ENCODE assay signal across 13 cellular contexts in the genomic region with DNA sequence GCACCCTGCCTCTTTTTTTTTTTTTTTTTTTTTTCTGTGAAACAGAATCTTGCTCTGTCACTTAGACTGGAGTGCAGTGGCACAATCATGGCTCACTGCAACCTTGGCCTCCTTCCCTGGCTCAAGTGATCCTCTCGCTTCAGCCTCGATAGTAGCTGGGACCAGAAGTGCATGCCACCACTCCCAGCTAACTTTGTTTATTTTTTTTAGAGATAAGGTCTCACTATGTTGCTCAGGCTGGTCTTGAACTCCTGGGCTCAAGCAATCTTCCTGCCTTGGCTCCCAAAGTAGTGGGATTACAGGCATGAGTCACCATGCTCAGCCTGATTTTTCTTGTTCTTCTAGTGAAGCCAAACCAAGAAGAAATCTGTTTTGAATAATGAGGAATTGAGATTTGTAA. TPM values are rescaled to one million over a fixed set of nuclear protein-coding genes. Genes with fewer than 3 reads are reported as not detected.
DNase-seq lines count a peak whose midpoint lies in the region; ATAC-seq and TF ChIP-seq lines count a peak whose summit lies in the region.
"Had no signal": no experiment of that assay in that cellular context is flagged by ENCODE, and none has a peak within 500 bp of the region (broad histone marks: within the 10 kb centered on the region; RNA-seq: fewer than 3 reads in every experiment).

No MANE protein-coding gene starts in this region.

- no peak for TF ChIP-seq EP300 in ovary (IDR thresholded peaks at IDR 0.05)

- WGBS in ovary, 3 donors = 13 to 46% (median 16%) methylated on average over 2 of the region's 2 CpGs

- POLR2A ChIA-PET in HEK293 (lab: Yijun Ruan, JAX) = interaction anchor here (0.9 to 2.2 kb wide), 3 partner anchors 18 to 24 kb away, joined by 4 to 21 read pairs (median 5); partner anchors contain the start of gene CDK12

- no peaks in the 10 kb centered on the region for H3K9me3 ChIP-seq in HEK293 (ENCODE audit: control insufficient read depth, insufficient read depth, low read depth, low read length)
- H3K9me3 ChIP-seq in left lung = no peaks in the 10 kb centered on the region
- H3K9me3 ChIP-seq in ovary = no peaks in the 10 kb centered on the region
- no peaks in the 10 kb centered on the region for H3K9me3 ChIP-seq in BE2C

- peak; percentile 66 for ATAC-seq in left lung
- no peak for ATAC-seq in omental fat pad (ENCODE audit: low FRiP score)

- no peak overlapping the region for H3K27ac ChIP-seq in HEK293 (ENCODE audit: extremely low read depth, low read depth, low read length)
- peak overlapping the region; percentile 78 for H3K27ac ChIP-seq in brain microvascular endothelial cell
- H3K27ac ChIP-seq in left lung = no peak overlapping the region
- H3K27ac ChIP-seq in ovary = no peak overlapping the region
- H3K27ac ChIP-seq: parathyroid adenoma had no signal

- in situ Hi-C loops in brain microvascular endothelial cell (cut with HindIII; ENCODE audit: low pct_ligation_motif_present, low sequenced_read_pairs) = no loop called here

- no peaks in the 10 kb centered on the region for H3K27me3 ChIP-seq in brain microvascular endothelial cell (replicated peaks)
- H3K27me3 ChIP-seq in left lung = no peaks in the 10 kb centered on the region
- H3K27me3 ChIP-seq in ovary = no peaks in the 10 kb centered on the region
- no peaks in the 10 kb centered on the region for H3K27me3 ChIP-seq in BE2C

- TF ChIP-seq POLR2A in ovary (IDR thresholded peaks at IDR 0.05) = no peak

- H3K4me3 ChIP-seq in HEK293 (ENCODE audit: low read depth, low read length) (no peak overlapping the region), brain microvascular endothelial cell (ENCODE audit: low read depth, low read length) (no peak overlapping the region), left lung (no peak overlapping the region), ovary (no peak overlapping the region), BE2C (ENCODE audit: low read depth, low read length) (no peak overlapping the region)

- no peak for TF ChIP-seq CTCF in AG09319 (IDR thresholded peaks at IDR 0.05; ENCODE audit: low read depth, low read length)
- TF ChIP-seq CTCF in HEK293 (tag by site-specific recombination; IDR thresholded peaks at IDR 0.05) = no peak
- TF ChIP-seq CTCF in brain microvascular endothelial cell (IDR thresholded peaks at IDR 0.05; ENCODE audit: low read depth, low read length, missing control alignments) = no peak
- no peak for TF ChIP-seq CTCF in left lung (IDR thresholded peaks at IDR 0.05)
- TF ChIP-seq CTCF in ovary (IDR thresholded peaks at IDR 0.05) = no peak
- no peak for TF ChIP-seq CTCF in BE2C (IDR thresholded peaks at IDR 0.05; ENCODE audit: low read depth, low read length)
- no peak for TF ChIP-seq CTCF in omental fat pad (IDR thresholded peaks at IDR 0.05)

- DNase-seq in AG09319 (ENCODE audit: extremely low read depth, low read depth) (peak; percentile 75), brain microvascular endothelial cell (peak; percentile 41), left lung (peak in 1 of 2 donors; percentile 34), ovary (no peak), ureter (ENCODE audit: low spot score) (no peak), BE2C (no peak), omental fat pad (ENCODE audit: low spot score) (no peak)
- DNase-seq: activated CD4-positive, alpha-beta T cell treated with anti-CD3 and anti-CD28 coated beads, Interleukin-2, amount 50 U/mL, for 1 hour; CD4-positive, alpha-beta T cell; NCI-H2171; stimulated activated naive CD4-positive, alpha-beta T cell had no signal

- intact Hi-C loops in left lung (cut with DNase I) (no loop called here), ovary (cut with DNase I) (no loop called here)

- CTCF ChIA-PET in HEK293 (lab: Yijun Ruan, JAX) = interaction anchor here (0.6 to 1.6 kb wide), 6 partner anchors 12 to 616 kb away, joined by 3 to 4 read pairs (median 3); partner anchors contain the start of gene LASP1

- H3K4me1 ChIP-seq in HEK293 (ENCODE audit: control insufficient read depth, insufficient read depth, low read length) (0 out of 2 replicates have a peak, but pooled peaks cover 3% of the 10 kb centered on the region), left lung (no peaks in the 10 kb centered on the region), ovary (ENCODE audit: insufficient read depth) (peaks cover 3% of the 10 kb centered on the region), BE2C (no peaks in the 10 kb centered on the region)
- H3K4me1 ChIP-seq: parathyroid adenoma had no signal

- H3K36me3 ChIP-seq in HEK293 (ENCODE audit: control insufficient read depth in 2 of 2, insufficient read depth in 1 of 2, low read length in 2 of 2) = peaks cover 40 to 71% of the 10 kb centered on the region in 2 experiments
- peaks cover 12% of the 10 kb centered on the region for H3K36me3 ChIP-seq in brain microvascular endothelial cell (replicated peaks)
- H3K36me3 ChIP-seq in left lung = peaks cover 0 to 54% of the 10 kb centered on the region in 2 donors
- no peaks in the 10 kb centered on the region for H3K36me3 ChIP-seq in ovary
- H3K36me3 ChIP-seq in BE2C = peaks cover 15% of the 10 kb centered on the region

TF ChIP-seq in HEK293, 187 proteins besides CTCF, POLR2A, EP300 and RAD21 (continues in another document):
- no peak for TF ChIP-seq ZNF704 (tag by site-specific recombination; IDR thresholded peaks at IDR 0.05)
- no peak for TF ChIP-seq ZNF239 (tag by site-specific recombination; IDR thresholded peaks at IDR 0.05)
- no peak for TF ChIP-seq KLF10 (tag by site-specific recombination; IDR thresholded peaks at IDR 0.05)
- no peak for TF ChIP-seq ZNF549 (tag by site-specific recombination; IDR thresholded peaks at IDR 0.05)
- no peak for TF ChIP-seq ZNF146 (tag by site-specific recombination; IDR thresholded peaks at IDR 0.05)
- no peak for TF ChIP-seq ZNF548 (tag by site-specific recombination; IDR thresholded peaks at IDR 0.05)
- no peak for TF ChIP-seq ZNF202 (tag by site-specific recombination; IDR thresholded peaks at IDR 0.05; ENCODE audit: borderline replicate concordance)
- TF ChIP-seq ZBTB21 (tag by site-specific recombination; IDR thresholded peaks at IDR 0.05) = 0 out of 2 replicates have a peak, but pooled peaks have one; percentile 21
- TF ChIP-seq ZNF169 (tag by site-specific recombination; IDR thresholded peaks at IDR 0.05) = no peak
- TF ChIP-seq, protein P1, sequence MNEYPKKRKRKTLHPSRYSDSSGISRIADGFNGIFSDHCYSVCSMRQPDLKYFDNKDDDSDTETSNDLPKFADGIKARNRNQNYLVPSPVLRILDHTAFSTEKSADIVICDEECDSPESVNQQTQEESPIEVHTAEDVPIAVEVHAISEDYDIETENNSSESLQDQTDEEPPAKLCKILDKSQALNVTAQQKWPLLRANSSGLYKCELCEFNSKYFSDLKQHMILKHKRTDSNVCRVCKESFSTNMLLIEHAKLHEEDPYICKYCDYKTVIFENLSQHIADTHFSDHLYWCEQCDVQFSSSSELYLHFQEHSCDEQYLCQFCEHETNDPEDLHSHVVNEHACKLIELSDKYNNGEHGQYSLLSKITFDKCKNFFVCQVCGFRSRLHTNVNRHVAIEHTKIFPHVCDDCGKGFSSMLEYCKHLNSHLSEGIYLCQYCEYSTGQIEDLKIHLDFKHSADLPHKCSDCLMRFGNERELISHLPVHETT (tag by site-specific recombination; IDR thresholded peaks at IDR 0.05) = peak; percentile 63; the same call in 1 of the 2 replicates
- no peak for TF ChIP-seq ZNF121 (tag by site-specific recombination; IDR thresholded peaks at IDR 0.05)
- peak; percentile 33; the same call in 1 of the 2 replicates for TF ChIP-seq ZFP69B (tag by site-specific recombination; IDR thresholded peaks at IDR 0.05)
- TF ChIP-seq ZFP41 (tag by site-specific recombination; IDR thresholded peaks at IDR 0.05; ENCODE audit: borderline replicate concordance) = no peak
- no peak for TF ChIP-seq ZNF423 (tag by site-specific recombination; IDR thresholded peaks at IDR 0.05)
- no peak for TF ChIP-seq ZNF777 (tag by site-specific recombination; IDR thresholded peaks at IDR 0.05; ENCODE audit: borderline replicate concordance)
- TF ChIP-seq, protein P2, sequence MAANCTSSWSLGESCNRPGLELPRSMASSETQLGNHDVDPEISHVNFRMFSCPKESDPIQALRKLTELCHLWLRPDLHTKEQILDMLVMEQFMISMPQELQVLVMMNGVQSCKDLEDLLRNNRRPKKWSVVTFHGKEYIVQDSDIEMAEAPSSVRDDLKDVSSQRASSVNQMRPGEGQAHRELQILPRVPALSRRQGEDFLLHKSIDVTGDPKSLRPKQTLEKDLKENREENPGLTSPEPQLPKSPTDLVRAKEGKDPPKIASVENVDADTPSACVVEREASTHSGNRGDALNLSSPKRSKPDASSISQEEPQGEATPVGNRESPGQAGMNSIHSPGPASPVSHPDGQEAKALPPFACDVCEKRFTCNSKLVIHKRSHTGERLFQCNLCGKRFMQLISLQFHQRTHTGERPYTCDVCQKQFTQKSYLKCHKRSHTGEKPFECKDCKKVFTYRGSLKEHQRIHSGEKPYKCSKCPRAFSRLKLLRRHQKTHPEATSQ (tag by site-specific recombination; IDR thresholded peaks at IDR 0.05) = peak; percentile 85; the same call in 1 of the 2 replicates

RNA-seq across cellular contexts. Expression of gene CDK12, which starts 25.0 kb away (rescaled TPM):
- total RNA-seq in left lung (10 to 100 TPM; 43.9 to 53.9 TPM), ovary (10 to 100 TPM; 29.1 to 65.9 (median 50.3) TPM), ureter (110 TPM), omental fat pad (10 to 100 TPM; 25.7 to 49.2 (median 38.1) TPM)
- 10 to 100 TPM; 17.8 to 31.8 TPM for polyA plus RNA-seq in ovary
- 52.2 TPM for polyA plus RNA-seq in BE2C (2012; ENCODE audit: insufficient read depth, insufficient read length, low read depth)

RNA-seq across cellular contexts. Expression of gene MED1, which starts 35.2 kb away (rescaled TPM):
- total RNA-seq in left lung (10 to 100 TPM; 32.1 to 35.4 TPM), ovary (10 to 100 TPM; 15.6 to 43.7 (median 34.1) TPM), ureter (40.9 TPM), omental fat pad (10 to 100 TPM; 21.4 to 34.0 (median 29.0) TPM)
- 10 to 100 TPM; 11.0 to 32.0 TPM for polyA plus RNA-seq in ovary
- polyA plus RNA-seq in BE2C (2012; ENCODE audit: insufficient read depth, insufficient read length, low read depth) = 48.9 TPM

Comparison
In these comparisons a context has a peak if more than half of its experiments do, and no peak if none do; other contexts are left out.
1. DNase-seq: peak in AG09319 (single experiment) and brain microvascular endothelial cell (single experiment); none in ovary (0 of 5), ureter (single experiment), BE2C (single experiment) and omental fat pad (single experiment).